ENCODE assay signal across 12 cellular contexts in genomic region chr19:38243279-38243673, GRCh38. TPM values are rescaled to one million over a fixed set of nuclear protein-coding genes. Genes with fewer than 3 reads are reported as not detected.
DNase-seq lines count a peak whose midpoint lies in the region; ATAC-seq and TF ChIP-seq lines count a peak whose summit lies in the region.
"Had no signal": no experiment of that assay in that cellular context is flagged by ENCODE, and none has a peak within 500 bp of the region (broad histone marks: within the 10 kb centered on the region; RNA-seq: fewer than 3 reads in every experiment).

No MANE protein-coding gene starts in this region.

- H3K4ac ChIP-seq in mesenchymal stem cell (ENCODE audit: low read depth in 1 of 2, low read length in 2 of 2) = no peak overlapping the region

- no peak overlapping the region for H2BK12ac ChIP-seq in mesenchymal stem cell (ENCODE audit: low read length in 2 of 2)

- no peak for TF ChIP-seq POLR2A in upper lobe of left lung (IDR thresholded peaks at IDR 0.05)

- H3K27ac Mint-ChIP-seq in activated naive CD8-positive, alpha-beta T cell = no peak overlapping the region
- H3K27ac Mint-ChIP-seq: CD8-positive, alpha-beta T cell had no signal

- no peaks in the 10 kb centered on the region for H3K79me1 ChIP-seq in mesenchymal stem cell (replicated peaks; ENCODE audit: low read length, poor library complexity, severe bottlenecking)

- H3K36me3 ChIP-seq in BLaER1 (peaks cover 7% of the 10 kb centered on the region), mesenchymal stem cell (ENCODE audit: control insufficient read depth in 1 of 2, insufficient read depth in 2 of 2, low read depth in 1 of 2, low read length in 2 of 2) (no peaks in the 10 kb centered on the region), aorta (ENCODE audit: control insufficient read depth in 1 of 2, insufficient read depth in 2 of 2, low read length in 1 of 2) (no peaks in the 10 kb centered on the region), upper lobe of left lung (no peaks in the 10 kb centered on the region)
- H3K36me3 ChIP-seq: adrenal gland, uterus had no signal

- no peaks in the 10 kb centered on the region for H4K20me1 ChIP-seq in BLaER1

- TF ChIP-seq CTCF in HFF-Myc (IDR thresholded peaks at IDR 0.05; ENCODE audit: low read depth, low read length, missing control alignments) = no peak
- no peak for TF ChIP-seq CTCF in upper lobe of left lung (IDR thresholded peaks at IDR 0.05)

- intact Hi-C loops in aorta (cut with DNase I) (loop anchor here (1.0 to 5.0 kb wide), 3 partner anchors 74 to 92 kb away; partner anchors contain the start of genes CATSPERG (in 1 of the 2), KCNK6 (in 1 of the 2) and YIF1B (in 1 of the 2)), sciatic nerve (cut with DNase I) (no loop called here)

- H3K9ac ChIP-seq in BLaER1 (0 out of 2 replicates have a peak overlapping the region, but pooled peaks have one; percentile 19), mesenchymal stem cell (ENCODE audit: low read length) (peak overlapping the region; percentile 84)

- DNase-seq in HFF-Myc (ENCODE audit: extremely low read depth, low read depth) = no peak
- DNase-seq in mesenchymal stem cell = no peak
- no peak for DNase-seq in aorta
- no peak for DNase-seq in sciatic nerve (ENCODE audit: low spot score)
- no peak for DNase-seq in upper lobe of left lung

- H3K4me2 ChIP-seq in BLaER1 (peak overlapping the region; percentile 63), mesenchymal stem cell (ENCODE audit: low read length, poor library complexity, severe bottlenecking) (no peak overlapping the region)

- H3K36me3 Mint-ChIP-seq in activated naive CD8-positive, alpha-beta T cell = no peaks in the 10 kb centered on the region
- H3K36me3 Mint-ChIP-seq: CD8-positive, alpha-beta T cell had no signal

- no peak for ATAC-seq in aorta (ENCODE audit: low FRiP score)
- no peak for ATAC-seq in sciatic nerve
- no peak for ATAC-seq in GM21737 (IDR thresholded peaks at IDR 0.05; ENCODE audit: unreplicated experiment)
- ATAC-seq in upper lobe of left lung (ENCODE audit: low FRiP score in 2 of 2) = no peak

- no peak overlapping the region for H4K91ac ChIP-seq in mesenchymal stem cell (ENCODE audit: low read length)

- H2BK120ac ChIP-seq in mesenchymal stem cell (ENCODE audit: low read depth, low read length) = no peak overlapping the region

- H3K27me3 ChIP-seq in BLaER1 = no peaks in the 10 kb centered on the region
- H3K27me3 ChIP-seq in mesenchymal stem cell (ENCODE audit: control insufficient read depth in 1 of 2, insufficient read depth in 1 of 2, low read length in 2 of 2) = peaks cover 3 to 9% of the 10 kb centered on the region in 2 experiments
- no peaks in the 10 kb centered on the region for H3K27me3 ChIP-seq in aorta (ENCODE audit: control insufficient read depth in 1 of 2, insufficient read depth in 2 of 2, low read length in 1 of 2)
- no peaks in the 10 kb centered on the region for H3K27me3 ChIP-seq in upper lobe of left lung
- H3K27me3 ChIP-seq: adrenal gland, uterus had no signal

- peak overlapping the region; percentile 66 for H3K4me3 Mint-ChIP-seq in activated naive CD8-positive, alpha-beta T cell

- H4K8ac ChIP-seq in mesenchymal stem cell (ENCODE audit: low read length) = peak overlapping the region; percentile 37

- H3K9me3 Mint-ChIP-seq in activated naive CD8-positive, alpha-beta T cell (ENCODE audit: low read depth) = no peaks in the 10 kb centered on the region
- H3K9me3 Mint-ChIP-seq: CD8-positive, alpha-beta T cell had no signal

- no peak overlapping the region for H2AK5ac ChIP-seq in mesenchymal stem cell (ENCODE audit: low read length, severe bottlenecking)

- no peak for TF ChIP-seq EP300 in upper lobe of left lung (IDR thresholded peaks at IDR 0.05)

- H3K4me3 ChIP-seq in BLaER1 = no peak overlapping the region
- 0 out of 2 replicates have a peak overlapping the region, but pooled peaks have one; percentile 7 for H3K4me3 ChIP-seq in HFF-Myc (replicated peaks; ENCODE audit: low read depth, low read length)
- H3K4me3 ChIP-seq in mesenchymal stem cell (ENCODE audit: insufficient read depth in 1 of 2, low read depth in 1 of 2, low read length in 2 of 2) = no peak overlapping the region
- H3K4me3 ChIP-seq in aorta (ENCODE audit: low read length in 2 of 2) = no peak overlapping the region
- H3K4me3 ChIP-seq in upper lobe of left lung = peak overlapping the region in 2 of 4 donors; percentile 32 to 35
- H3K4me3 ChIP-seq: uterus had no signal

- no peak overlapping the region for H3K18ac ChIP-seq in mesenchymal stem cell (ENCODE audit: low read depth in 1 of 2, low read length in 2 of 2)

- H2AFZ ChIP-seq in mesenchymal stem cell (ENCODE audit: low read depth, low read length) = no peak overlapping the region

- H3K23ac ChIP-seq in mesenchymal stem cell (ENCODE audit: low read length in 2 of 2) = no peak overlapping the region

- H3K27me3 Mint-ChIP-seq in activated naive CD8-positive, alpha-beta T cell = peaks cover 3% of the 10 kb centered on the region

- peaks cover 27% of the 10 kb centered on the region for H3K4me1 ChIP-seq in BLaER1
- H3K4me1 ChIP-seq in mesenchymal stem cell (ENCODE audit: control insufficient read depth, insufficient read depth, low read depth, low read length) = peaks cover 4% of the 10 kb centered on the region
- peaks cover 2 to 4% of the 10 kb centered on the region in 2 donors for H3K4me1 ChIP-seq in aorta (ENCODE audit: control insufficient read depth in 1 of 2, insufficient read depth in 2 of 2, low read length in 2 of 2)
- peaks cover 18 to 36% (median 18%) of the 10 kb centered on the region in 4 donors for H3K4me1 ChIP-seq in upper lobe of left lung
- H3K4me1 ChIP-seq: uterus had no signal

- H2BK15ac ChIP-seq in mesenchymal stem cell (ENCODE audit: low read depth, poor library complexity, severe bottlenecking) = no peak overlapping the region

- H2BK5ac ChIP-seq in mesenchymal stem cell (ENCODE audit: low read depth, low read length, poor library complexity, severe bottlenecking) = no peak overlapping the region

- H3K27ac ChIP-seq in BLaER1 = 0 out of 2 replicates have a peak overlapping the region, but pooled peaks have one; percentile 26
- no peak overlapping the region for H3K27ac ChIP-seq in mesenchymal stem cell (ENCODE audit: low read length, poor library complexity, severe bottlenecking)
- H3K27ac ChIP-seq in aorta (ENCODE audit: low read depth in 1 of 2, low read length in 2 of 2) = no peak overlapping the region
- no peak overlapping the region for H3K27ac ChIP-seq in upper lobe of left lung

- 81% methylated on average over 11 of the region's 15 CpGs for WGBS in mesenchymal stem cell
- 53 to 54% methylated on average over 15 of the region's 15 CpGs for WGBS in aorta, 2 donors
- WGBS in upper lobe of left lung, 2 donors = 70% methylated on average over 13 to 15 of the region's 15 CpGs

- no peak overlapping the region for H3K14ac ChIP-seq in mesenchymal stem cell (ENCODE audit: low read length in 2 of 2)

- H3K9me3 ChIP-seq in BLaER1 (no peaks in the 10 kb centered on the region), mesenchymal stem cell (ENCODE audit: control insufficient read depth, low read length) (no peaks in the 10 kb centered on the region), aorta (ENCODE audit: control insufficient read depth, low read length) (no peaks in the 10 kb centered on the region), upper lobe of left lung (no peaks in the 10 kb centered on the region)
- H3K9me3 ChIP-seq: adrenal gland, uterus had no signal

- H3K4me1 Mint-ChIP-seq in activated naive CD8-positive, alpha-beta T cell (ENCODE audit: low read depth) = peaks cover 4% of the 10 kb centered on the region

RNA-seq across cellular contexts. Expression of gene PPP1R14A, which starts 12.9 kb away (rescaled TPM):
- 61.0 TPM for polyA plus RNA-seq in mesenchymal stem cell (2013, experiment 1 of 2)
- 54.2 TPM for polyA plus RNA-seq in mesenchymal stem cell (2013, experiment 2 of 2)
- 100 to 1,000 TPM; 306 to 783 TPM for total RNA-seq in aorta
- 1,000 to 10,000 TPM; 1,120 to 1,551 TPM for polyA plus RNA-seq in aorta
- total RNA-seq in sciatic nerve = 27.5 TPM
- 100 to 1,000 TPM in 3 of 6 donors, 10 to 100 TPM in 3; 71.2 to 236 (median 96.2) TPM for total RNA-seq in upper lobe of left lung
- total RNA-seq: CD8-positive, alpha-beta T cell had no signal

RNA-seq across cellular contexts. Expression of gene DPF1, which starts 19.3 kb away (rescaled TPM):
- 1.4 TPM for polyA plus RNA-seq in mesenchymal stem cell (2013, experiment 1 of 2)
- polyA plus RNA-seq in mesenchymal stem cell (2013, experiment 2 of 2) = 1.3 TPM
- 1 to 10 TPM; 1.3 to 2.1 TPM for total RNA-seq in aorta
- polyA plus RNA-seq in aorta = under 1 TPM in 1 of 2 donors, not detected in 1; 0.72 TPM
- not detected for total RNA-seq in sciatic nerve
- under 1 TPM in 2 of 6 donors, not detected in 4; 0.40 to 0.46 TPM for total RNA-seq in upper lobe of left lung
- total RNA-seq: CD8-positive, alpha-beta T cell; mononuclear cell had no signal

RNA-seq across cellular contexts. Expression of gene SPINT2, which starts 21.1 kb away (rescaled TPM):
- 6.9 TPM for polyA plus RNA-seq in mesenchymal stem cell (2013, experiment 1 of 2)
- 7.6 TPM for polyA plus RNA-seq in mesenchymal stem cell (2013, experiment 2 of 2)
- 100 to 1,000 TPM; 146 to 155 TPM for total RNA-seq in aorta
- 100 to 1,000 TPM; 238 to 292 TPM for polyA plus RNA-seq in aorta
- 27.7 TPM for total RNA-seq in sciatic nerve
- 100 to 1,000 TPM; 192 to 583 (median 317) TPM for total RNA-seq in upper lobe of left lung
